Comparison of ENCODE assay signal across 8 cellular contexts in genomic region chr19:42423462-42424344, GRCh38. TPM values are rescaled to one million over a fixed set of nuclear protein-coding genes. Genes with fewer than 3 reads are reported as not detected.
A peak's percentile ranks its signal among the peaks of the same experiment; 100 is the strongest.
DNase-seq lines count a peak whose midpoint lies in the region; ATAC-seq and TF ChIP-seq lines count a peak whose summit lies in the region.

No MANE protein-coding gene starts in this region.

- intact Hi-C loops in head of caudate nucleus (cut with DNase I): no loop called here
- intact Hi-C loops in testis (cut with DNase I; ENCODE audit: low total_unique reads): no loop called here

- peaks cover 14% of the 10 kb centered on the region for H4K20me1 ChIP-seq in DND-41 (ENCODE audit: insufficient read depth, low read length)

- TF ChIP-seq CTCF in DND-41 (IDR thresholded peaks at IDR 0.05; ENCODE audit: borderline replicate concordance, extremely low read depth, low read length, poor library complexity, severe bottlenecking): no peak
- TF ChIP-seq CTCF in osteocyte (IDR thresholded peaks at IDR 0.05): no peak
- TF ChIP-seq CTCF in testis (IDR thresholded peaks at IDR 0.05): no peak

- peak overlapping the region; percentile 89 for H3K4me3 Mint-ChIP-seq in activated naive CD8-positive, alpha-beta T cell treated with anti-CD3 and anti-CD28 coated beads for 36 hours
- H3K4me3 Mint-ChIP-seq in osteocyte (ENCODE audit: unreplicated experiment): peak overlapping the region; percentile 92

- peaks cover 40% of the 10 kb centered on the region for H3K4me1 Mint-ChIP-seq in activated naive CD8-positive, alpha-beta T cell treated with anti-CD3 and anti-CD28 coated beads for 36 hours
- H3K4me1 Mint-ChIP-seq in osteocyte (ENCODE audit: unreplicated experiment): peaks cover 25% of the 10 kb centered on the region

- H3K36me3 Mint-ChIP-seq in activated naive CD8-positive, alpha-beta T cell treated with anti-CD3 and anti-CD28 coated beads for 36 hours: peaks cover 14% of the 10 kb centered on the region
- H3K36me3 Mint-ChIP-seq in osteocyte (ENCODE audit: unreplicated experiment): no peaks in the 10 kb centered on the region

- no peaks in the 10 kb centered on the region for H3K27me3 Mint-ChIP-seq in activated naive CD8-positive, alpha-beta T cell treated with anti-CD3 and anti-CD28 coated beads for 36 hours
- H3K27me3 Mint-ChIP-seq in osteocyte (ENCODE audit: unreplicated experiment): no peaks in the 10 kb centered on the region

- H3K79me2 ChIP-seq in DND-41 (ENCODE audit: insufficient read depth, low read length): no peaks in the 10 kb centered on the region

- no peaks in the 10 kb centered on the region for H3K27me3 ChIP-seq in DND-41 (ENCODE audit: insufficient read depth, low read length, poor library complexity)
- no peaks in the 10 kb centered on the region for H3K27me3 ChIP-seq in testis

- H3K9ac ChIP-seq in DND-41 (ENCODE audit: low read depth, low read length): peak overlapping the region; percentile 60

- H3K9me3 ChIP-seq in DND-41 (ENCODE audit: insufficient read depth, low read length, severe bottlenecking) (no peaks in the 10 kb centered on the region), testis (no peaks in the 10 kb centered on the region)

- no peaks in the 10 kb centered on the region for H3K36me3 ChIP-seq in DND-41 (ENCODE audit: insufficient read depth, low read length)
- H3K36me3 ChIP-seq in testis (ENCODE audit: low read depth, missing control alignments): no peaks in the 10 kb centered on the region

- peak overlapping the region; percentile 63 for H2AFZ ChIP-seq in DND-41 (ENCODE audit: low read depth, low read length)

- peak overlapping the region; percentile 84 for H3K27ac Mint-ChIP-seq in activated naive CD8-positive, alpha-beta T cell treated with anti-CD3 and anti-CD28 coated beads for 36 hours
- H3K27ac Mint-ChIP-seq in osteocyte (ENCODE audit: unreplicated experiment): peak overlapping the region; percentile 76

- H3K9me3 Mint-ChIP-seq in activated naive CD8-positive, alpha-beta T cell treated with anti-CD3 and anti-CD28 coated beads for 36 hours: no peaks in the 10 kb centered on the region
- no peaks in the 10 kb centered on the region for H3K9me3 Mint-ChIP-seq in osteocyte (ENCODE audit: unreplicated experiment)

- DNase-seq in DND-41 (peak; percentile 89), Kasumi-1 (lab: John Stamatoyannopoulos, UW) (peak; percentile 81 to 87), SKM-1 (lab: John Stamatoyannopoulos, UW; ENCODE audit: unreplicated experiment) (peak; percentile 60), head of caudate nucleus (peak; percentile 87 to 98 (median 94)), osteocyte (ENCODE audit: extremely low spot score, unreplicated experiment) (peak; percentile 93), testis (peak; percentile 94)
- peak; percentile 92 for DNase-seq in activated naive CD8-positive, alpha-beta T cell treated with anti-CD3 and anti-CD28 coated beads for 36 hours

- 2 to 3% methylated on average over 25 to 65 of the region's 65 CpGs for WGBS in testis, 2 donors

- peak overlapping the region; percentile 72 for H3K4me2 ChIP-seq in DND-41 (ENCODE audit: insufficient read depth, low read length)

- peak overlapping the region; percentile 26 to 70; a peak in 3 of 4 replicates for H3K4me3 ChIP-seq in DND-41 (ENCODE audit: low read depth in 1 of 2, low read length in 2 of 2)
- peak overlapping the region; percentile 63 to 69 for H3K4me3 ChIP-seq in testis

- H3K4me1 ChIP-seq in DND-41 (ENCODE audit: insufficient read depth, low read length) (peaks cover 24% of the 10 kb centered on the region), testis (peaks cover 17% of the 10 kb centered on the region)

- H3K27ac ChIP-seq in DND-41 (ENCODE audit: low read length): peak overlapping the region; percentile 61
- peak overlapping the region; percentile 57 to 76 for H3K27ac ChIP-seq in testis

- ATAC-seq in DND-41 (ENCODE audit: insufficient read depth, low read depth): peak; percentile 95
- ATAC-seq in GM21737 (IDR thresholded peaks at IDR 0.05; ENCODE audit: unreplicated experiment): peak; percentile 78

- no peak for TF ChIP-seq POLR2A in testis (IDR thresholded peaks at IDR 0.05)

RNA-seq across cellular contexts. Expression of gene LIPE, which starts 3.5 kb away (rescaled TPM):
- total RNA-seq in activated naive CD8-positive, alpha-beta T cell treated with anti-CD3 and anti-CD28 coated beads for 36 hours: 10 to 100 TPM; 24.8 to 25.1 TPM
- 7.6 and 8.4 TPM in 2 replicates for total RNA-seq in osteocyte
- total RNA-seq in testis: 10 to 100 TPM; 49.2 to 73.5 TPM
- polyA plus RNA-seq in testis (ENCODE audit: insufficient read depth, low read depth, low replicate concordance): 131 TPM

RNA-seq across cellular contexts. Expression of gene CXCL17, which starts 19.0 kb away (rescaled TPM):
- total RNA-seq in activated naive CD8-positive, alpha-beta T cell treated with anti-CD3 and anti-CD28 coated beads for 36 hours: not detected
- total RNA-seq in osteocyte (not detected in 2 replicates), testis (not detected)
- polyA plus RNA-seq in testis (ENCODE audit: insufficient read depth, low read depth, low replicate concordance): not detected

RNA-seq across cellular contexts. Expression of gene CNFN, which starts 33.6 kb away (rescaled TPM):
- total RNA-seq in activated naive CD8-positive, alpha-beta T cell treated with anti-CD3 and anti-CD28 coated beads for 36 hours: not detected
- total RNA-seq in osteocyte (not detected in 2 replicates), testis (1 to 10 TPM; 1.9 to 5.0 TPM)
- 2.2 TPM for polyA plus RNA-seq in testis (ENCODE audit: insufficient read depth, low read depth, low replicate concordance)

Comparison
In these comparisons a context has a peak if more than half of its experiments do, and no peak if none do; other contexts are left out.
1. Peak in every context shown above with its lines: DNase-seq, ATAC-seq, H3K4me3 ChIP-seq and H3K27ac ChIP-seq.